Comparison of ENCODE assay signal across 8 cellular contexts in the genomic region with DNA sequence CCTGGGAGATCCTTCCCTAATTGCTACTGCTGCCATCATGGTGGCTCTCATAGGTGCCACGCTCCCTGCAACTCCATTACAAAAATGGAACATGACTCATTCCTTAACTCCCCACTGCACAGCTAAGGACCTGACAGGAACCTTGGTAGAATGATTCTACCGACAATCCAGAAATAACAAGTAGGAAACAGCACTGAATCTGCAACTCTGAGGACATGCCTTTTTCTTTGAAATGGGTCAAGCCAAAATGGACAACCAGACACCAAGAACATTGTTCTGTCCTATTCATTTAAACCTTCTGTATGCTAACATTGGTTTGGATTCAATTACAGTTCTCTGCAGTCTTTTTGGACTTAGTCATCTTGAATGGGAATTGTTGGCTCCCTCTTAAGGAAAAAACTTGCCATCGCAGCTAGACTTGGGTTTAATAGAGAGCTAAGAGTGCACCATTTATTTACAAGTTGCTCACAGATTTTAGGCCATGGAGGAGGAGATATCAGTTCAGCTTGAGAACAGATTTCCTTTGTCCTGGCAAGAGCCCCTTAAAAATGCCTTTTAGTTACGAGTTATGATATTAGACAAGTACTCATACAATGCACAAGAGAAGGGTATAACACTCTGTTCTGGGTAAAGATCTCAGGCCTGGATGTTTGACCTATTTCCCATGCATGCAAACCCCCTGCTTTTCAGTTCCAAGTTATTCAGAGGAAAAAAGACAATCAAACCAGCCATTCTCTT. TPM values are rescaled to one million over a fixed set of nuclear protein-coding genes. Genes with fewer than 3 reads are reported as not detected.
DNase-seq lines count a peak whose midpoint lies in the region; ATAC-seq and TF ChIP-seq lines count a peak whose summit lies in the region.

No MANE protein-coding gene starts in this region.

- H3K27me3 ChIP-seq in mammary epithelial cell (ENCODE audit: insufficient read depth, low read length) (no peaks in the 10 kb centered on the region), right lobe of liver (no peaks in the 10 kb centered on the region)

- no peak overlapping the region for H3K9ac ChIP-seq in mammary epithelial cell (ENCODE audit: insufficient read depth, low read length)

- POLR2A ChIA-PET in GM10248 (lab: Yijun Ruan, JAX), result no interaction called here

- CTCF ChIA-PET in GM10248 (lab: Yijun Ruan, JAX), result interaction anchor here (0.7 to 6.1 kb wide), 25 partner anchors 9 to 478 kb away, joined by 3 to 99 read pairs (median 4); a partner anchor contains a TSS
- CTCF ChIA-PET in mammary epithelial cell (lab: Charles Lee; ENCODE audit: low non-redundant PET), result interaction anchor here (0.6 kb wide), 1 partner anchor 514 kb away, joined by 5 read pairs; no protein-coding TSS in a partner anchor

- H3K36me3 ChIP-seq in mammary epithelial cell (ENCODE audit: insufficient read depth, low read length), result no peaks in the 10 kb centered on the region
- no peaks in the 10 kb centered on the region for H3K36me3 ChIP-seq in right lobe of liver

- dilution Hi-C loops in mammary epithelial cell (cut with HindIII; ENCODE audit: low sequenced_read_pairs), result no loop called here

- H3K27ac ChIP-seq in mammary epithelial cell (ENCODE audit: insufficient read depth, low read depth, low read length) (no peak overlapping the region), right lobe of liver (no peak overlapping the region)

- H3K9me3 ChIP-seq in mammary epithelial cell (replicated peaks; ENCODE audit: insufficient read depth, low read length) (no peaks in the 10 kb centered on the region), right lobe of liver (no peaks in the 10 kb centered on the region)

- TF ChIP-seq CTCF in GM10248 (IDR thresholded peaks at IDR 0.05; ENCODE audit: control extremely low read depth, extremely low read depth, low read depth, missing control alignments), result peak; percentile 35
- TF ChIP-seq CTCF in mammary epithelial cell (conservative IDR thresholded peaks at IDR 0.05 in 1 of 2, IDR thresholded peaks at IDR 0.05 in 1 of 2; ENCODE audit: extremely low read depth in 1 of 2, insufficient read depth in 1 of 2, low read depth in 1 of 2, low read length in 2 of 2), result peak; percentile 64 to 73
- peak; percentile 30 to 55 (median 46) for TF ChIP-seq CTCF in right lobe of liver (IDR thresholded peaks at IDR 0.05)

- no peaks in the 10 kb centered on the region for H4K20me1 ChIP-seq in mammary epithelial cell (ENCODE audit: insufficient read depth, low read length)

- peak; percentile 33 to 80 (median 61) for ATAC-seq in right lobe of liver
- no peak for ATAC-seq in GM18511 (IDR thresholded peaks at IDR 0.05; ENCODE audit: unreplicated experiment)

- in situ Hi-C loops in mammary epithelial cell (cut with MboI; ENCODE audit: low sequenced_read_pairs in 2 of 2), result loop anchor here in 1 of 2 donors (25.0 kb wide), 1 partner anchor 283 kb away; no protein-coding TSS in a partner anchor

- WGBS in mammary epithelial cell (ENCODE audit: low coverage, missing lambda C conversion rate), result 49% methylated on average over 4 of the region's 4 CpGs
- 41% methylated on average over 3 of the region's 4 CpGs for WGBS in right lobe of liver (ENCODE audit: insufficient coverage, low coverage, low lambda C conversion rate, missing lambda C conversion rate)

- no peak overlapping the region for H3K4me2 ChIP-seq in mammary epithelial cell (ENCODE audit: insufficient read depth, low read depth, low read length)

- no peak overlapping the region for H3K4me3 ChIP-seq in mammary epithelial cell (replicated peaks in 1 of 3; ENCODE audit: insufficient read depth in 1 of 3, low read depth in 2 of 3, low read length in 3 of 3)
- H3K4me3 ChIP-seq in right lobe of liver, result no peak overlapping the region

- no peak for TF ChIP-seq POLR2A in right lobe of liver (IDR thresholded peaks at IDR 0.05)

- BruUV-seq in mammary epithelial cell (replicated peaks; lab: Mats Ljungman, UMichigan), result no TSS peak

- no peaks in the 10 kb centered on the region for H3K79me2 ChIP-seq in mammary epithelial cell (ENCODE audit: insufficient read depth, low read length)

- no peak overlapping the region for H2AFZ ChIP-seq in mammary epithelial cell (ENCODE audit: low read depth, low read length)

- H3K4me1 ChIP-seq in mammary epithelial cell (ENCODE audit: insufficient read depth, low read length) (no peaks in the 10 kb centered on the region), right lobe of liver (peaks cover 0 to 3% (median 0%) of the 10 kb centered on the region in 4 donors)

- intact Hi-C loops in mammary epithelial cell (cut with micrococcal nuclease) (no loop called here), right lobe of liver (cut with DNase I) (no loop called here)

- DNase-seq in AG08396 (ENCODE audit: low spot score) (peak; percentile 44), GM10248 (ENCODE audit: extremely low spot score) (peak; percentile 39), NCI-H460 (ENCODE audit: extremely low read depth, low read depth) (peak; percentile 65), mammary epithelial cell (peak; percentile 64), right lobe of liver (no peak), NCI-H187 treated with DMSO at 0.1 percent for 48 hours (lab: John Stamatoyannopoulos, UW) (no peak)
- DNase-seq in activated CD8-positive, alpha-beta memory T cell treated with anti-CD3 and anti-CD28 coated beads, Interleukin-2, amount 50 U/mL, for 4 hours, result no peak

RNA-seq across cellular contexts. Expression of a gene that starts 20.9 kb away (rescaled TPM):
- total RNA-seq in NCI-H460 (2014; rRNA removed; shearing (Covaris generic)), result 12.0 and 17.9 TPM in 2 replicates
- polyA plus RNA-seq in NCI-H460 (2014; cell fraction: nucleus; rRNA removed), result 13.6 and 15.3 TPM in 2 replicates
- 10 to 100 TPM in 1 of 2 donors, 1 to 10 TPM in 1; 4.8 to 32.5 TPM for total RNA-seq in mammary epithelial cell
- 6.9 TPM for polyA plus RNA-seq in mammary epithelial cell
- polyA minus RNA-seq in mammary epithelial cell, result 7.8 TPM
- total RNA-seq in right lobe of liver, result 10 to 100 TPM in 1 of 6 experiments, 1 to 10 TPM in 5; 5.8 to 11.7 (median 8.1) TPM

Comparison
In these comparisons a context has a peak if more than half of its experiments do, and no peak if none do; other contexts are left out.
1. DNase-seq: peak in AG08396 (single experiment), GM10248 (single experiment), NCI-H460 (single experiment) and mammary epithelial cell (single experiment); none in right lobe of liver (0 of 3), NCI-H187 treated with DMSO at 0.1 percent for 48 hours (single experiment) and activated CD8-positive, alpha-beta memory T cell treated with anti-CD3 and anti-CD28 coated beads, Interleukin-2, amount 50 U/mL, for 4 hours (single experiment).
2. Peak in every context shown above with its lines, with median percentiles within 50 percentile points of each other: CTCF ChIP-seq.